17 cellular contexts compared by ENCODE assay signal in genomic region chr12:107356937-107357295, GRCh38.
DNase-seq lines count a peak whose midpoint lies in the region; ATAC-seq and TF ChIP-seq lines count a peak whose summit lies in the region.
"Had no signal": no experiment of that assay in that cellular context is flagged by ENCODE, and none has a peak within 500 bp of the region (broad histone marks: within the 10 kb centered on the region; RNA-seq: fewer than 3 reads in every experiment).

No MANE protein-coding gene starts in this region.

- H2AFZ ChIP-seq in PC-9, result no peak overlapping the region
- H2AFZ ChIP-seq: GM23248 had no signal

- no peaks in the 10 kb centered on the region for H3K9me2 ChIP-seq in PC-9 (ENCODE audit: insufficient read depth)

- no peaks in the 10 kb centered on the region; a peak in 1 of 22 replicates for H4K20me1 ChIP-seq in BLaER1 treated with 17β-estradiol and CSF1 and Interleukin-3, amounts not matched to agents 10 nM and 100 nM
- no peaks in the 10 kb centered on the region; the same call in 1 of the 2 replicates for H4K20me1 ChIP-seq in PC-9 (ENCODE audit: insufficient read depth)

- H3K4me2 ChIP-seq in BLaER1 treated with 17β-estradiol and CSF1 and Interleukin-3, amounts not matched to agents 10 nM and 100 nM, result peak overlapping the region in 7 of 11 experiments; percentile 19 to 97 (median 72); a peak in 13 of 22 replicates
- H3K4me2 ChIP-seq in PC-9, result peak overlapping the region; percentile 12; the same call in 1 of the 2 replicates

- no peak for ATAC-seq in activated naive CD8-positive, alpha-beta T cell treated with anti-CD3 and anti-CD28 coated beads, Interleukin-2, amount 10 ng/mL, durations not matched to agents 7 days and 5 days (ENCODE audit: low read depth)
- ATAC-seq in HG03175 (IDR thresholded peaks at IDR 0.05; ENCODE audit: unreplicated experiment), result no peak
- ATAC-seq: CD8-positive, alpha-beta T cell had no signal

- peaks cover 0 to 14% (median 9%) of the 10 kb centered on the region in 11 experiments; a peak in 14 of 22 replicates for H3K9me3 ChIP-seq in BLaER1 treated with 17β-estradiol and CSF1 and Interleukin-3, amounts not matched to agents 10 nM and 100 nM (replicated peaks in 1 of 11)
- H3K9me3 ChIP-seq in PC-9 (ENCODE audit: insufficient read depth, low read depth) (no peaks in the 10 kb centered on the region), left ventricle myocardium inferior (replicated peaks) (no peaks in the 10 kb centered on the region)
- H3K9me3 ChIP-seq: Caco-2 had no signal

- H3K9ac ChIP-seq in BLaER1 treated with 17β-estradiol and CSF1 and Interleukin-3, amounts not matched to agents 10 nM and 100 nM, result no peak overlapping the region
- H3K9ac ChIP-seq: GM23248 had no signal

- H3K27me3 Mint-ChIP-seq in activated naive CD8-positive, alpha-beta T cell treated with anti-CD3 and anti-CD28 coated beads, Interleukin-2, amount 10 ng/mL, durations not matched to agents 7 days and 5 days, result no peaks in the 10 kb centered on the region
- H3K27me3 Mint-ChIP-seq in activated naive CD8-positive, alpha-beta T cell treated with anti-CD3 and anti-CD28 coated beads for 36 hours, result no peaks in the 10 kb centered on the region

- peaks cover 24 to 73% (median 50%) of the 10 kb centered on the region in 10 experiments for H3K4me1 ChIP-seq in BLaER1 treated with 17β-estradiol and CSF1 and Interleukin-3, amounts not matched to agents 10 nM and 100 nM
- H3K4me1 ChIP-seq in PC-9 (replicated peaks; ENCODE audit: insufficient read depth) (peaks cover 36% of the 10 kb centered on the region), left ventricle myocardium inferior (no peaks in the 10 kb centered on the region)
- H3K4me1 ChIP-seq: Caco-2 had no signal

- peaks cover 44% of the 10 kb centered on the region for H3K79me2 ChIP-seq in PC-9 (ENCODE audit: low read depth)

- H3K27ac Mint-ChIP-seq in activated naive CD8-positive, alpha-beta T cell treated with anti-CD3 and anti-CD28 coated beads, Interleukin-2, amount 10 ng/mL, durations not matched to agents 7 days and 5 days, result peak overlapping the region; percentile 42
- H3K27ac Mint-ChIP-seq in activated naive CD8-positive, alpha-beta T cell treated with anti-CD3 and anti-CD28 coated beads for 36 hours, result no peak overlapping the region
- H3K27ac Mint-ChIP-seq: CD4-positive, CD25-positive, alpha-beta regulatory T cell; CD8-positive, alpha-beta T cell had no signal

- H3F3A ChIP-seq in PC-9 (ENCODE audit: insufficient read depth, low read depth), result peaks cover 25% of the 10 kb centered on the region

- BruUV-seq in PC-9 (replicated peaks; lab: Mats Ljungman, UMichigan), result no TSS peak

- POLR2A ChIA-PET in activated naive CD8-positive, alpha-beta T cell treated with anti-CD3 and anti-CD28 coated beads, Interleukin-2, amount 10 ng/mL, durations not matched to agents 7 days and 5 days (lab: Charles Lee), result interaction anchor here (0.7 to 1.3 kb wide), 4 partner anchors 13 to 36 kb away, joined by 3 to 5 read pairs (median 4); no protein-coding TSS in a partner anchor
- POLR2A ChIA-PET in PC-9 (lab: Charles Lee; ENCODE audit: unreplicated experiment), result no interaction called here

- H3K4me1 Mint-ChIP-seq in activated naive CD8-positive, alpha-beta T cell treated with anti-CD3 and anti-CD28 coated beads, Interleukin-2, amount 10 ng/mL, durations not matched to agents 7 days and 5 days, result peaks cover 66% of the 10 kb centered on the region
- H3K4me1 Mint-ChIP-seq in activated naive CD8-positive, alpha-beta T cell treated with anti-CD3 and anti-CD28 coated beads for 36 hours, result peaks cover 71% of the 10 kb centered on the region

- CTCF ChIA-PET in PC-9 (lab: Charles Lee), result interaction anchor here (1.0 kb wide), 1 partner anchor 45 kb away, joined by 4 read pairs; no protein-coding TSS in a partner anchor

- no peak for DNase-seq in activated naive CD8-positive, alpha-beta T cell treated with anti-CD3 and anti-CD28 coated beads, Interleukin-2, amount 10 ng/mL, durations not matched to agents 7 days and 5 days
- no peak for DNase-seq in activated naive CD8-positive, alpha-beta T cell treated with anti-CD3 and anti-CD28 coated beads for 36 hours
- peak in 1 of 2 experiments; percentile 48 for DNase-seq in PC-9
- DNase-seq in dermis blood vessel endothelial cell, result no peak
- no peak for DNase-seq in left ventricle myocardium inferior
- DNase-seq: 8988T; Caco-2; CD8-positive, alpha-beta T cell; DMS153; DND-41; H7; HCEC 1CT had no signal

- H3K4me3 Mint-ChIP-seq in activated naive CD8-positive, alpha-beta T cell treated with anti-CD3 and anti-CD28 coated beads, Interleukin-2, amount 10 ng/mL, durations not matched to agents 7 days and 5 days, result peak overlapping the region; percentile 31
- H3K4me3 Mint-ChIP-seq in activated naive CD8-positive, alpha-beta T cell treated with anti-CD3 and anti-CD28 coated beads for 36 hours, result no peak overlapping the region
- H3K4me3 Mint-ChIP-seq: CD4-positive, CD25-positive, alpha-beta regulatory T cell; CD8-positive, alpha-beta T cell had no signal

- H3K36me3 ChIP-seq in BLaER1 treated with 17β-estradiol and CSF1 and Interleukin-3, amounts not matched to agents 10 nM and 100 nM, result peaks cover 0 to 12% (median 0%) of the 10 kb centered on the region in 11 experiments; a peak in 1 of 22 replicates
- H3K36me3 ChIP-seq in PC-9 (ENCODE audit: low read depth) (no peaks in the 10 kb centered on the region), left ventricle myocardium inferior (no peaks in the 10 kb centered on the region)

- intact Hi-C loops in PC-9 (cut with micrococcal nuclease; ENCODE audit: unreplicated experiment) (no loop called here), left ventricle myocardium inferior (cut with micrococcal nuclease) (no loop called here)

- H3K36me3 Mint-ChIP-seq in activated naive CD8-positive, alpha-beta T cell treated with anti-CD3 and anti-CD28 coated beads, Interleukin-2, amount 10 ng/mL, durations not matched to agents 7 days and 5 days, result peaks cover 13% of the 10 kb centered on the region
- H3K36me3 Mint-ChIP-seq in activated naive CD8-positive, alpha-beta T cell treated with anti-CD3 and anti-CD28 coated beads for 36 hours, result peaks cover 35% of the 10 kb centered on the region

- TF ChIP-seq CTCF in PC-9 (conservative IDR thresholded peaks at IDR 0.05), result no peak
- no peak for TF ChIP-seq CTCF in left ventricle myocardium inferior (IDR thresholded peaks at IDR 0.05; ENCODE audit: borderline replicate concordance)

- no peaks in the 10 kb centered on the region for H3K27me3 ChIP-seq in BLaER1 treated with 17β-estradiol and CSF1 and Interleukin-3, amounts not matched to agents 10 nM and 100 nM
- no peaks in the 10 kb centered on the region for H3K27me3 ChIP-seq in PC-9 (ENCODE audit: insufficient read depth, low read depth)
- peaks cover 32% of the 10 kb centered on the region for H3K27me3 ChIP-seq in left ventricle myocardium inferior (ENCODE audit: low read depth)

- H3K9me3 Mint-ChIP-seq in activated naive CD8-positive, alpha-beta T cell treated with anti-CD3 and anti-CD28 coated beads, Interleukin-2, amount 10 ng/mL, durations not matched to agents 7 days and 5 days, result no peaks in the 10 kb centered on the region
- peaks cover 5% of the 10 kb centered on the region for H3K9me3 Mint-ChIP-seq in activated naive CD8-positive, alpha-beta T cell treated with anti-CD3 and anti-CD28 coated beads for 36 hours
- H3K9me3 Mint-ChIP-seq: CD4-positive, CD25-positive, alpha-beta regulatory T cell; CD8-positive, alpha-beta T cell had no signal

- peak overlapping the region in 1 of 11 experiments; percentile 35; a peak in 1 of 22 replicates for H3K27ac ChIP-seq in BLaER1 treated with 17β-estradiol and CSF1 and Interleukin-3, amounts not matched to agents 10 nM and 100 nM
- H3K27ac ChIP-seq in PC-9 (no peak overlapping the region), left ventricle myocardium inferior (replicated peaks) (no peak overlapping the region)
- H3K27ac ChIP-seq: C4-2B, GM23248 had no signal

- H3K4me3 ChIP-seq in BLaER1 treated with 17β-estradiol and CSF1 and Interleukin-3, amounts not matched to agents 10 nM and 100 nM, result no peak overlapping the region
- H3K4me3 ChIP-seq in PC-9 (no peak overlapping the region), left ventricle myocardium inferior (no peak overlapping the region)
- H3K4me3 ChIP-seq: GM23248 had no signal
